Comparison of ENCODE assay signal across 8 cellular contexts in the genomic region with DNA sequence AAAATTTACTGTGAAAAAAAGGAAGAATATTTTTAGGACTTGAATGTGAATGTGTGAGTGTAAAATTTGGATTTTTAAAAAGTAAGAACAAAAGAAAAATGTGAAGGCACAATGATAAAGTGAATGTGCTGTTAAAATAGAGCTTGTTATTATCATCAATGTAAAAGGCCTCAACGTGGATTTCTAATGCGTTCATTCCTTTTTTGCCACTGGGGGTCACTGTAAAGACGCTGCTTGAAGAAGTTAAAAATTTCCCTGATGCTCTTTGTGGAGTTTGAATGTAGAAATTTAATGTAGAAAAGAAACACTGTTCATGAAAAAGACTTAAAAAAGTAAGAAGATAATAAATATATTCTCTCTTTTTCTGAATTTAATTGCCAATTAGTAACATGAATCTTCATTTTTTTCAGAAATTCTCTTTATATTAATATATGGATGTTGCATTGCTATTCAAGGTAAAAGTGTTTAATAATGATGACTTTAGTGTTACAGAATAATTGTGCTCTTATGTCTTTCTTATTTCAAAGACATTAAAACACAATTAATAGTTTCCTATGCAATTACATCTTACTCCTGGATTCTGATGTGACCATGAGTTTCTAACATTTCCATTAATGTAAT.
DNase-seq lines count a peak whose midpoint lies in the region; ATAC-seq, FAIRE-seq and TF ChIP-seq lines count a peak whose summit lies in the region.

No MANE protein-coding gene starts in this region.

- H3K27ac ChIP-seq in SK-N-SH (ENCODE audit: low read depth in 2 of 2, low read length in 1 of 2) (no peak overlapping the region), esophagus squamous epithelium (no peak overlapping the region), pancreas (no peak overlapping the region)

- no peaks in the 10 kb centered on the region for H4K20me1 ChIP-seq in SK-N-SH (ENCODE audit: insufficient read depth)

- no peak overlapping the region for H3K9ac ChIP-seq in SK-N-SH

- no peaks in the 10 kb centered on the region for H3K27me3 Mint-ChIP-seq in activated naive CD8-positive, alpha-beta T cell treated with anti-CD3 and anti-CD28 coated beads, Interleukin-2, amount 50 U/mL, for 24 hours
- H3K27me3 Mint-ChIP-seq in activated naive CD8-positive, alpha-beta T cell treated with anti-CD3 and anti-CD28 coated beads for 36 hours, result no peaks in the 10 kb centered on the region

- intact Hi-C loops in esophagus squamous epithelium (cut with DNase I), result loop anchor here (5.0 kb wide), 1 partner anchor 399 kb away; no protein-coding TSS in a partner anchor
- intact Hi-C loops in pancreas (cut with DNase I), result loop anchor here in 1 of 3 donors (10.0 kb wide), 1 partner anchor 422 kb away; a partner anchor contains a TSS

- no peak overlapping the region for H3K4me2 ChIP-seq in SK-N-SH

- TF ChIP-seq EP300 in SK-N-SH (IDR thresholded peaks at IDR 0.05; ENCODE audit: borderline replicate concordance in 1 of 2, low read depth in 1 of 2, low read length in 1 of 2), result no peak

- no peak overlapping the region for H3K4me3 Mint-ChIP-seq in activated naive CD8-positive, alpha-beta T cell treated with anti-CD3 and anti-CD28 coated beads, Interleukin-2, amount 50 U/mL, for 24 hours
- no peak overlapping the region for H3K4me3 Mint-ChIP-seq in activated naive CD8-positive, alpha-beta T cell treated with anti-CD3 and anti-CD28 coated beads for 36 hours

- no peaks in the 10 kb centered on the region for H3K27me3 ChIP-seq in SK-N-SH (ENCODE audit: insufficient read depth)
- H3K27me3 ChIP-seq in esophagus squamous epithelium, result no peaks in the 10 kb centered on the region
- H3K27me3 ChIP-seq in pancreas, result no peaks in the 10 kb centered on the region

- peaks cover 11% of the 10 kb centered on the region for H3F3A ChIP-seq in SK-N-SH (replicated peaks; ENCODE audit: insufficient read depth)

- POLR2A ChIA-PET in SK-N-SH (lab: Yijun Ruan, JAX), result no interaction called here

- peak; percentile 90 for TF ChIP-seq RAD21 in SK-N-SH (IDR thresholded peaks at IDR 0.05; ENCODE audit: low read length)

- no peaks in the 10 kb centered on the region for H3K36me3 ChIP-seq in SK-N-SH (replicated peaks in 1 of 2; ENCODE audit: control insufficient read depth in 1 of 2, insufficient read depth in 2 of 2, low read length in 1 of 2)
- no peaks in the 10 kb centered on the region for H3K36me3 ChIP-seq in esophagus squamous epithelium
- H3K36me3 ChIP-seq in pancreas, result no peaks in the 10 kb centered on the region

- peak; percentile 6 for DNase-seq in activated naive CD8-positive, alpha-beta T cell treated with anti-CD3 and anti-CD28 coated beads, Interleukin-2, amount 50 U/mL, for 24 hours
- no peak for DNase-seq in activated naive CD8-positive, alpha-beta T cell treated with anti-CD3 and anti-CD28 coated beads for 36 hours
- DNase-seq in HT1080 (ENCODE audit: low read depth) (peak; percentile 57), SK-N-SH (peak; percentile 20), esophagus squamous epithelium (lab: John Stamatoyannopoulos, UW) (no peak), pancreas (peak in 1 of 6 donors; percentile 18), GOT3 (lab: John Stamatoyannopoulos, UW) (no peak)

- H3K4me1 Mint-ChIP-seq in activated naive CD8-positive, alpha-beta T cell treated with anti-CD3 and anti-CD28 coated beads, Interleukin-2, amount 50 U/mL, for 24 hours, result no peaks in the 10 kb centered on the region
- no peaks in the 10 kb centered on the region for H3K4me1 Mint-ChIP-seq in activated naive CD8-positive, alpha-beta T cell treated with anti-CD3 and anti-CD28 coated beads for 36 hours

- no peak for ATAC-seq in activated naive CD8-positive, alpha-beta T cell treated with anti-CD3 and anti-CD28 coated beads, Interleukin-2, amount 50 U/mL, for 24 hours
- ATAC-seq in pancreas (peak in 3 of 4 donors; percentile 50 to 62 (median 58)), GM19455 (IDR thresholded peaks at IDR 0.05; ENCODE audit: unreplicated experiment) (no peak)

- TF ChIP-seq CTCF in SK-N-SH (IDR thresholded peaks at IDR 0.05) (peak; percentile 93), esophagus squamous epithelium (IDR thresholded peaks at IDR 0.05) (peak; percentile 28 to 72 (median 64)), pancreas (IDR thresholded peaks at IDR 0.05) (peak in 3 of 4 donors; percentile 30 to 46 (median 31))

- H3K4me3 ChIP-seq in SK-N-SH (ENCODE audit: low read depth in 2 of 2, low read length in 1 of 2) (no peak overlapping the region), esophagus squamous epithelium (no peak overlapping the region), pancreas (no peak overlapping the region)

- FAIRE-seq in pancreas (lab: Jason Lieb, UNC), result peak; percentile 95

- peaks cover 5 to 10% of the 10 kb centered on the region in 2 experiments; a peak in 2 of 4 replicates for H3K4me1 ChIP-seq in SK-N-SH (ENCODE audit: control insufficient read depth in 1 of 2, insufficient read depth in 2 of 2, low read depth in 1 of 2, low read length in 1 of 2)
- no peaks in the 10 kb centered on the region for H3K4me1 ChIP-seq in esophagus squamous epithelium
- H3K4me1 ChIP-seq in pancreas, result peaks cover 0 to 3% (median 0%) of the 10 kb centered on the region in 3 donors

- no peaks in the 10 kb centered on the region for H3K79me2 ChIP-seq in SK-N-SH (ENCODE audit: insufficient read depth)

- no peaks in the 10 kb centered on the region for H3K9me2 ChIP-seq in SK-N-SH

- H3K36me3 Mint-ChIP-seq in activated naive CD8-positive, alpha-beta T cell treated with anti-CD3 and anti-CD28 coated beads, Interleukin-2, amount 50 U/mL, for 24 hours (ENCODE audit: low read depth), result no peaks in the 10 kb centered on the region
- no peaks in the 10 kb centered on the region for H3K36me3 Mint-ChIP-seq in activated naive CD8-positive, alpha-beta T cell treated with anti-CD3 and anti-CD28 coated beads for 36 hours

- CTCF ChIA-PET in SK-N-SH (lab: Yijun Ruan, JAX), result interaction anchor here (0.6 to 7.1 kb wide), 58 partner anchors 9 to 724 kb away, joined by 3 to 42 read pairs (median 4); a partner anchor contains a TSS

- H2AFZ ChIP-seq in SK-N-SH (ENCODE audit: low read depth), result no peak overlapping the region

- no peak overlapping the region for H3K27ac Mint-ChIP-seq in activated naive CD8-positive, alpha-beta T cell treated with anti-CD3 and anti-CD28 coated beads, Interleukin-2, amount 50 U/mL, for 24 hours
- H3K27ac Mint-ChIP-seq in activated naive CD8-positive, alpha-beta T cell treated with anti-CD3 and anti-CD28 coated beads for 36 hours, result no peak overlapping the region

- WGBS in SK-N-SH (ENCODE audit: low lambda C conversion rate), result 11% methylated on average over 3 of the region's 3 CpGs
- 10 to 13% methylated on average over 3 of the region's 3 CpGs for WGBS in esophagus squamous epithelium, 2 donors
- WGBS in pancreas, 2 donors, result 6 to 12% methylated on average over 3 of the region's 3 CpGs

- no peak for TF ChIP-seq POLR2A in esophagus squamous epithelium (IDR thresholded peaks at IDR 0.05)

- no peaks in the 10 kb centered on the region for H3K9me3 Mint-ChIP-seq in activated naive CD8-positive, alpha-beta T cell treated with anti-CD3 and anti-CD28 coated beads, Interleukin-2, amount 50 U/mL, for 24 hours
- H3K9me3 Mint-ChIP-seq in activated naive CD8-positive, alpha-beta T cell treated with anti-CD3 and anti-CD28 coated beads for 36 hours, result no peaks in the 10 kb centered on the region

- H3K9me3 ChIP-seq in SK-N-SH, result no peaks in the 10 kb centered on the region
- no peaks in the 10 kb centered on the region for H3K9me3 ChIP-seq in esophagus squamous epithelium
- no peaks in the 10 kb centered on the region for H3K9me3 ChIP-seq in pancreas

TF ChIP-seq in SK-N-SH, 30 proteins besides CTCF, POLR2A, EP300 and RAD21:
- no peak for TF ChIP-seq MXI1 (IDR thresholded peaks at IDR 0.05; ENCODE audit: low read depth, low read length)
- TF ChIP-seq EZH2phosphoT487 (IDR thresholded peaks at IDR 0.05; ENCODE audit: borderline replicate concordance, low read depth), result no peak
- TF ChIP-seq SMC3 (IDR thresholded peaks at IDR 0.05; ENCODE audit: low read depth, low read length), result peak; percentile 68
- TF ChIP-seq TAF1 (IDR thresholded peaks at IDR 0.05; ENCODE audit: borderline replicate concordance, low read depth, low read length), result no peak

Comparison
In these comparisons a context has a peak if more than half of its experiments do, and no peak if none do; other contexts are left out.
1. DNase-seq: peak in activated naive CD8-positive, alpha-beta T cell treated with anti-CD3 and anti-CD28 coated beads, Interleukin-2, amount 50 U/mL, for 24 hours (single experiment), HT1080 (single experiment) and SK-N-SH (single experiment); none in activated naive CD8-positive, alpha-beta T cell treated with anti-CD3 and anti-CD28 coated beads for 36 hours (single experiment), esophagus squamous epithelium (single experiment) and GOT3 (single experiment).
2. ATAC-seq: peak in pancreas (3 of 4); none in activated naive CD8-positive, alpha-beta T cell treated with anti-CD3 and anti-CD28 coated beads, Interleukin-2, amount 50 U/mL, for 24 hours (single experiment) and GM19455 (single experiment).
3. CTCF ChIP-seq: peak in every context shown above with its lines; median percentile 93 in SK-N-SH; 64 in esophagus squamous epithelium; 31 in pancreas.